ENCODE assay signal across 8 cellular contexts in genomic region chr19:55601127-55601526, GRCh38. TPM values are rescaled to one million over a fixed set of nuclear protein-coding genes. Genes with fewer than 3 reads are reported as not detected.
A peak's percentile ranks its signal among the peaks of the same experiment; 100 is the strongest.
DNase-seq lines count a peak whose midpoint lies in the region; ATAC-seq and TF ChIP-seq lines count a peak whose summit lies in the region.

No MANE protein-coding gene starts in this region.

- ATAC-seq in foreskin keratinocyte (no peak), GM21576 (IDR thresholded peaks at IDR 0.05; ENCODE audit: unreplicated experiment) (no peak)

- H3K36me3 ChIP-seq in HEK293 (ENCODE audit: control insufficient read depth in 2 of 2, insufficient read depth in 1 of 2, low read length in 2 of 2) = peaks cover 10 to 12% of the 10 kb centered on the region in 2 experiments; a peak in 2 of 3 replicates
- H3K36me3 ChIP-seq in skeletal muscle tissue (ENCODE audit: control insufficient read depth in 3 of 3, insufficient read depth in 3 of 3, low read length in 3 of 3) = peaks cover 3 to 7% (median 6%) of the 10 kb centered on the region in 3 donors

- peaks cover 3% of the 10 kb centered on the region; the same call in 1 of the 2 replicates for H3K4me1 ChIP-seq in HEK293 (ENCODE audit: control insufficient read depth, insufficient read depth, low read length)
- H3K4me1 ChIP-seq in foreskin keratinocyte = peaks cover 14% of the 10 kb centered on the region
- H3K4me1 ChIP-seq in skeletal muscle tissue (ENCODE audit: control insufficient read depth in 3 of 3, insufficient read depth in 3 of 3, low read length in 3 of 3) = peaks cover 18 to 23% (median 19%) of the 10 kb centered on the region in 3 donors

- CTCF ChIA-PET in HEK293 (lab: Yijun Ruan, JAX) = interaction anchor here (0.9 to 2.9 kb wide), 2 partner anchors 97 to 134 kb away, joined by 3 to 8 read pairs; no protein-coding TSS in a partner anchor
- CTCF ChIA-PET in GM10248 (lab: Yijun Ruan, JAX) = interaction anchor here (1.8 to 2.4 kb wide), 2 partner anchors 31 to 97 kb away, joined by 7 to 9 read pairs; no protein-coding TSS in a partner anchor

- H3K27me3 ChIP-seq in foreskin keratinocyte (no peaks in the 10 kb centered on the region), skeletal muscle tissue (ENCODE audit: control insufficient read depth in 3 of 3, insufficient read depth in 3 of 3, low read length in 3 of 3) (no peaks in the 10 kb centered on the region)

- H3K27ac ChIP-seq in HEK293 (ENCODE audit: extremely low read depth, low read depth, low read length) (peak overlapping the region; percentile 66), foreskin keratinocyte (no peak overlapping the region), skeletal muscle tissue (ENCODE audit: low read depth, low read length) (peak overlapping the region; percentile 98)

- POLR2A ChIA-PET in HEK293 (lab: Yijun Ruan, JAX) = interaction anchor here (0.5 to 3.8 kb wide), 4 partner anchors 24 to 341 kb away, joined by 3 to 34 read pairs (median 10); partner anchors contain the start of genes KMT5C, ZNF628 and ZNF784
- POLR2A ChIA-PET in GM10248 (lab: Yijun Ruan, JAX) = no interaction called here

- peak overlapping the region; percentile 97 for H3K4me3 ChIP-seq in HEK293 (ENCODE audit: low read depth, low read length)
- H3K4me3 ChIP-seq in WI38 (ENCODE audit: low read depth, low read length) = peak overlapping the region; percentile 83
- peak overlapping the region; percentile 72 to 79 (median 77) for H3K4me3 ChIP-seq in skeletal muscle tissue (ENCODE audit: low read length in 3 of 3)

- TF ChIP-seq CTCF in HEK293 (tag by site-specific recombination; IDR thresholded peaks at IDR 0.05) = no peak
- TF ChIP-seq CTCF in WI38 (IDR thresholded peaks at IDR 0.05; ENCODE audit: low read depth, low read length) = no peak
- TF ChIP-seq CTCF in foreskin keratinocyte (conservative IDR thresholded peaks at IDR 0.05) = no peak
- TF ChIP-seq CTCF in GM10248 (IDR thresholded peaks at IDR 0.05; ENCODE audit: control extremely low read depth, extremely low read depth, low read depth, missing control alignments) = no peak

- no peaks in the 10 kb centered on the region for H3K9me3 ChIP-seq in HEK293 (ENCODE audit: control insufficient read depth, insufficient read depth, low read depth, low read length)
- H3K9me3 ChIP-seq in skeletal muscle tissue (ENCODE audit: control insufficient read depth in 3 of 3, low read length in 3 of 3) = no peaks in the 10 kb centered on the region

- H3K9ac ChIP-seq in skeletal muscle tissue (ENCODE audit: low read depth in 1 of 3, low read length in 3 of 3) = peak overlapping the region; percentile 75 to 87 (median 77)

- peak; percentile 72 to 86 for DNase-seq in foreskin keratinocyte
- no peak for DNase-seq in GM10248 (ENCODE audit: extremely low spot score)
- DNase-seq in NCI-H1092 (lab: John Stamatoyannopoulos, UW) = no peak
- no peak for DNase-seq in GDM1 (lab: John Stamatoyannopoulos, UW)

TF ChIP-seq in HEK293, 187 proteins besides CTCF, POLR2A, EP300 and RAD21:
- TF ChIP-seq ZNF266 (tag by site-specific recombination; IDR thresholded peaks at IDR 0.05; ENCODE audit: low read depth) (no peak), ZNF335 (tag by site-specific recombination; conservative IDR thresholded peaks at IDR 0.05) (no peak), ZFHX2 (tag by site-specific recombination; conservative IDR thresholded peaks at IDR 0.05) (no peak), ZBTB17 (tag by site-specific recombination; IDR thresholded peaks at IDR 0.05) (no peak), KLF8 (tag by site-specific recombination; IDR thresholded peaks at IDR 0.05) (no peak), MZF1 (tag by site-specific recombination; IDR thresholded peaks at IDR 0.05; ENCODE audit: borderline replicate concordance) (no peak), YY1 (tag by site-specific recombination; IDR thresholded peaks at IDR 0.05) (no peak), ZNF777 (tag by site-specific recombination; IDR thresholded peaks at IDR 0.05; ENCODE audit: borderline replicate concordance) (no peak), ZBTB10 (tag by site-specific recombination; IDR thresholded peaks at IDR 0.05) (no peak), ZNF707 (tag by site-specific recombination; IDR thresholded peaks at IDR 0.05) (no peak), ZNF140 (tag by site-specific recombination; IDR thresholded peaks at IDR 0.05) (no peak), SCRT1 (tag by site-specific recombination; IDR thresholded peaks at IDR 0.05; ENCODE audit: borderline replicate concordance) (no peak)
- TF ChIP-seq, protein P1, sequence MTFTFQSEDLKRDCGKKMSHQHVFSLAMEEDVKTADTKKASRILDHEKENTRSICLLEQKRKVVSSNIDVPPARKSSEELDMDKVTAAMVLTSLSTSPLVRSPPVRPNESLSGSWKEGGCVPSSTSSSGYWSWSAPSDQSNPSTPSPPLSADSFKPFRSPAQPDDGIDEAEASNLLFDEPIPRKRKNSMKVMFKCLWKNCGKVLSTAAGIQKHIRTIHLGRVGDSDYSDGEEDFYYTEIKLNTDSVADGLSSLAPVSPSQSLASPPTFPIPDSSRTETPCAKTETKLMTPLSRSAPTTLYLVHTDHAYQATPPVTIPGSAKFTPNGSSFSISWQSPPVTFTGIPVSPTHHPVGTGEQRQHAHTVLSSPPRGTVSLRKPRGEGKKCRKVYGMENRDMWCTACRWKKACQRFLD (tag by site-specific recombination; IDR thresholded peaks at IDR 0.05) = no peak
TF ChIP-seq in HEK293: peak in this region for 0.

RNA-seq across cellular contexts. Expression of gene ZNF524, which starts 1.0 kb away (rescaled TPM):
- total RNA-seq in foreskin keratinocyte = 10.7 and 12.7 TPM in 2 replicates
- polyA plus RNA-seq in foreskin keratinocyte = 15.8 and 18.7 TPM in 2 replicates
- total RNA-seq in skeletal muscle tissue = 4.7 TPM

RNA-seq across cellular contexts. Expression of gene FIZ1, which starts 1.8 kb away (rescaled TPM):
- total RNA-seq in foreskin keratinocyte (6.3 and 7.3 TPM in 2 replicates), skeletal muscle tissue (under 0.01 TPM)
- 8.1 and 8.6 TPM in 2 replicates for polyA plus RNA-seq in foreskin keratinocyte

RNA-seq across cellular contexts. Expression of gene ZNF865, which starts 4.3 kb away (rescaled TPM):
- total RNA-seq in foreskin keratinocyte = 2.7 and 3.4 TPM in 2 replicates
- 6.0 and 6.4 TPM in 2 replicates for polyA plus RNA-seq in foreskin keratinocyte
- total RNA-seq in skeletal muscle tissue = 1.0 TPM

RNA-seq across cellular contexts. Expression of gene ZNF579, which starts 20.5 kb away (rescaled TPM):
- total RNA-seq in foreskin keratinocyte (5.3 and 6.1 TPM in 2 replicates), skeletal muscle tissue (1.6 TPM)
- 7.6 and 8.4 TPM in 2 replicates for polyA plus RNA-seq in foreskin keratinocyte

RNA-seq across cellular contexts. Expression of gene ZNF784, which starts 23.2 kb away (rescaled TPM):
- total RNA-seq in foreskin keratinocyte = 3.3 and 3.9 TPM in 2 replicates
- 4.1 and 4.7 TPM in 2 replicates for polyA plus RNA-seq in foreskin keratinocyte
- total RNA-seq in skeletal muscle tissue = 8.9 TPM

Comparison
In these comparisons a context has a peak if more than half of its experiments do, and no peak if none do; other contexts are left out.
1. DNase-seq: peak in foreskin keratinocyte (2 of 2); none in GM10248 (single experiment), NCI-H1092 (single experiment) and GDM1 (single experiment).
2. Peak in every context shown above with its lines, with median percentiles within 50 percentile points of each other: H3K4me3 ChIP-seq.